Comparison of ENCODE assay signal across 21 cellular contexts in genomic region chr11:69907611-69908010, GRCh38.
DNase-seq lines count a peak whose midpoint lies in the region; ATAC-seq, FAIRE-seq and TF ChIP-seq lines count a peak whose summit lies in the region.
"Had no signal": no experiment of that assay in that cellular context is flagged by ENCODE, and none has a peak within 500 bp of the region (broad histone marks: within the 10 kb centered on the region; RNA-seq: fewer than 3 reads in every experiment).

No MANE protein-coding gene starts in this region.

- H4K20me1 ChIP-seq in osteoblast (ENCODE audit: insufficient read depth, low read length), result no peaks in the 10 kb centered on the region

- H3K79me2 ChIP-seq in osteoblast (ENCODE audit: insufficient read depth, low read length), result no peaks in the 10 kb centered on the region

- H3K4me3 ChIP-seq in heart left ventricle (no peak overlapping the region), heart right ventricle (no peak overlapping the region), kidney (ENCODE audit: low read length in 2 of 2) (no peak overlapping the region), osteoblast (ENCODE audit: insufficient read depth, low read length) (no peak overlapping the region), upper lobe of right lung (no peak overlapping the region)
- H3K4me3 ChIP-seq: BLaER1 treated with 17β-estradiol and CSF1 and Interleukin-3, amounts not matched to agents 10 nM and 100 nM; GM23338 had no signal

- intact Hi-C loops in heart left ventricle (cut with DNase I), result no loop called here
- intact Hi-C loops in heart right ventricle (cut with DNase I), result no loop called here
- intact Hi-C loops in kidney (cut with DNase I), result no loop called here
- intact Hi-C loops in upper lobe of right lung (cut with DNase I), result no loop called here

- no peak for ATAC-seq in heart left ventricle
- no peak for ATAC-seq in heart right ventricle
- no peak for ATAC-seq in upper lobe of right lung
- ATAC-seq in HG02840 (IDR thresholded peaks at IDR 0.05; ENCODE audit: low FRiP score, unreplicated experiment), result no peak
- ATAC-seq in HG03095 (IDR thresholded peaks at IDR 0.05; ENCODE audit: unreplicated experiment), result no peak
- ATAC-seq in GM18498 (IDR thresholded peaks at IDR 0.05; ENCODE audit: unreplicated experiment), result no peak
- ATAC-seq: GM23338, HCT116, HepG2 had no signal

- peaks cover 0 to 20% (median 7%) of the 10 kb centered on the region in 12 donors for H3K4me1 ChIP-seq in heart left ventricle
- H3K4me1 ChIP-seq in heart right ventricle, result peaks cover 0 to 30% (median 20%) of the 10 kb centered on the region in 9 donors
- no peaks in the 10 kb centered on the region for H3K4me1 ChIP-seq in kidney (ENCODE audit: control insufficient read depth in 1 of 2, insufficient read depth in 1 of 2, low read depth in 1 of 2, low read length in 2 of 2)
- no peaks in the 10 kb centered on the region for H3K4me1 ChIP-seq in osteoblast (ENCODE audit: insufficient read depth, low read length)
- H3K4me1 ChIP-seq in upper lobe of right lung, result no peaks in the 10 kb centered on the region

- H3K36me3 ChIP-seq in heart left ventricle, result no peaks in the 10 kb centered on the region
- H3K36me3 ChIP-seq in heart right ventricle, result no peaks in the 10 kb centered on the region
- H3K36me3 ChIP-seq in kidney (ENCODE audit: control insufficient read depth in 1 of 2, insufficient read depth in 2 of 2, low read length in 2 of 2), result no peaks in the 10 kb centered on the region
- no peaks in the 10 kb centered on the region for H3K36me3 ChIP-seq in osteoblast (ENCODE audit: insufficient read depth, low read length)
- no peaks in the 10 kb centered on the region for H3K36me3 ChIP-seq in upper lobe of right lung
- H3K36me3 ChIP-seq: BLaER1 treated with 17β-estradiol and CSF1 and Interleukin-3, amounts not matched to agents 10 nM and 100 nM had no signal

- H3K27me3 ChIP-seq in heart left ventricle (peaks cover 0 to 24% (median 4%) of the 10 kb centered on the region in 9 donors), heart right ventricle (peaks cover 0 to 44% (median 17%) of the 10 kb centered on the region in 7 donors), osteoblast (ENCODE audit: insufficient read depth, low read length) (peaks cover 36% of the 10 kb centered on the region), upper lobe of right lung (peaks cover 33% of the 10 kb centered on the region)

- no peak overlapping the region for H3K9ac ChIP-seq in kidney (ENCODE audit: low read length in 2 of 2)
- H3K9ac ChIP-seq: BLaER1 treated with 17β-estradiol and CSF1 and Interleukin-3, amounts not matched to agents 10 nM and 100 nM had no signal

- no peak overlapping the region for H3K27ac ChIP-seq in heart left ventricle
- no peak overlapping the region for H3K27ac ChIP-seq in heart right ventricle
- no peak overlapping the region for H3K27ac ChIP-seq in kidney (ENCODE audit: low read depth in 2 of 2, low read length in 2 of 2)
- H3K27ac ChIP-seq in osteoblast (ENCODE audit: low read depth, low read length), result no peak overlapping the region
- H3K27ac ChIP-seq in upper lobe of right lung, result no peak overlapping the region
- H3K27ac ChIP-seq: BLaER1 treated with 17β-estradiol and CSF1 and Interleukin-3, amounts not matched to agents 10 nM and 100 nM had no signal

- FAIRE-seq in kidney (lab: Jason Lieb, UNC), result no peak
- FAIRE-seq: D721Med, G401.6, GM12891, GM18507, H54, HepG2 had no signal

- H3K9me3 ChIP-seq in heart left ventricle (no peaks in the 10 kb centered on the region), heart right ventricle (no peaks in the 10 kb centered on the region), kidney (ENCODE audit: control insufficient read depth in 1 of 2, low read length in 2 of 2) (no peaks in the 10 kb centered on the region), osteoblast (ENCODE audit: low read depth, low read length) (no peaks in the 10 kb centered on the region), upper lobe of right lung (no peaks in the 10 kb centered on the region)
- H3K9me3 ChIP-seq: BLaER1 treated with 17β-estradiol and CSF1 and Interleukin-3, amounts not matched to agents 10 nM and 100 nM had no signal

- no peak for TF ChIP-seq CTCF in heart left ventricle (IDR thresholded peaks at IDR 0.05)
- TF ChIP-seq CTCF in heart right ventricle (IDR thresholded peaks at IDR 0.05), result no peak
- no peak for TF ChIP-seq CTCF in kidney (IDR thresholded peaks at IDR 0.05; ENCODE audit: borderline replicate concordance, extremely low read depth, insufficient read depth)
- TF ChIP-seq CTCF in osteoblast (IDR thresholded peaks at IDR 0.05; ENCODE audit: extremely low read depth, low read depth, low read length), result no peak
- TF ChIP-seq CTCF in upper lobe of right lung (IDR thresholded peaks at IDR 0.05), result no peak

- WGBS in heart left ventricle, 4 donors, result 86 to 93% (median 91%) methylated on average over 9 to 11 of the region's 11 CpGs
- WGBS in heart right ventricle, 2 donors, result 89% methylated on average over 11 of the region's 11 CpGs

- TF ChIP-seq POLR2A in heart left ventricle (IDR thresholded peaks at IDR 0.05), result no peak

- H2AFZ ChIP-seq in osteoblast (ENCODE audit: low read length), result no peak overlapping the region
- H2AFZ ChIP-seq: GM23338 had no signal

- H3K4me2 ChIP-seq in osteoblast (ENCODE audit: insufficient read depth, low read length), result no peak overlapping the region
- H3K4me2 ChIP-seq: GM23338 had no signal

- DNase-seq in heart left ventricle (peak in 3 of 5 donors; percentile 13 to 51 (median 15)), heart right ventricle (no peak), kidney (peak; percentile 56), osteoblast (ENCODE audit: insufficient read length, low spot score, missing footprints) (peak; percentile 59), upper lobe of right lung (peak; percentile 38)
- DNase-seq: 8988T; CD8-positive, alpha-beta memory T cell; COR-L47; HFFc6 had no signal

Comparison
In these comparisons a context has a peak if more than half of its experiments do, and no peak if none do; other contexts are left out.
1. DNase-seq: peak in heart left ventricle (3 of 5), kidney (single experiment), osteoblast (single experiment) and upper lobe of right lung (single experiment); none in heart right ventricle (0 of 2).